ENCODE assay signal across 11 cellular contexts in the genomic region with DNA sequence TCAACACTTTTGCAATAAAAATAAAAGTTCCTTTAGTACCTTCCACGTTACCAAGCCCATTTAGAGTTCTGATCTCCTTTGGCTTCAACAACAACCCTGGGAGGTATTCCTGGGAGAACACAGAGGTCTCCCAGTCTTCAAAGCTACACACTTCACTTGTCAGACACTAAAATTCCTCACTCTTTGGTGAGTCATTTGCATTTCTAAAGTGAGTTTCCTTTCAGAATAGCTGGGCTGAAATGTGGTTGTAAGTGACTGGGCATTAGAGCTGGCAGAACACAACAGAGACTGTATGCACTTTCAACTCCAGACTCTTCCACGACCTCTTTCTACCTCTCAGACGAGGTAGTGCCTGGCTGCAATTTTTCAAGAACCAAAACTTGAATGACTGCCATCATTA. TPM values are rescaled to one million over a fixed set of nuclear protein-coding genes. Genes with fewer than 3 reads are reported as not detected.
DNase-seq lines count a peak whose midpoint lies in the region; ATAC-seq and TF ChIP-seq lines count a peak whose summit lies in the region.
"Had no signal": no experiment of that assay in that cellular context is flagged by ENCODE, and none has a peak within 500 bp of the region (broad histone marks: within the 10 kb centered on the region; RNA-seq: fewer than 3 reads in every experiment).

No MANE protein-coding gene starts in this region.

- TF ChIP-seq CTCF in left lung (IDR thresholded peaks at IDR 0.05) (no peak), GM20000 (IDR thresholded peaks at IDR 0.05; ENCODE audit: extremely low read depth, missing control alignments) (no peak)

- WGBS in ectodermal cell, 2 experiments, result 7% methylated on average over 3 of the region's 3 CpGs

- DNase-seq in AG20443 (ENCODE audit: low spot score) (peak; percentile 56), M059J (ENCODE audit: low read depth) (peak; percentile 96), left lung (no peak), DMS114 treated with DMSO at 0.1 percent for 48 hours (lab: John Stamatoyannopoulos, UW; ENCODE audit: unreplicated experiment) (no peak), NCI-H1105 (lab: John Stamatoyannopoulos, UW) (no peak), GM20000 (ENCODE audit: low spot score) (no peak)
- DNase-seq: NCI-H2029 treated with DMSO at 0.1 percent for 48 hours, psoas muscle had no signal

- H3K27ac ChIP-seq in ectodermal cell (ENCODE audit: insufficient read depth, low read depth, low read length, poor library complexity, severe bottlenecking), result peak overlapping the region; percentile 98
- H3K27ac ChIP-seq in left lung, result no peak overlapping the region
- H3K27ac ChIP-seq: psoas muscle, SK-N-MC had no signal

- no peaks in the 10 kb centered on the region for H3K36me3 ChIP-seq in ectodermal cell (ENCODE audit: control insufficient read depth, insufficient read depth, low read length)
- no peaks in the 10 kb centered on the region for H3K36me3 ChIP-seq in left lung

- no peaks in the 10 kb centered on the region for H3K9me3 ChIP-seq in ectodermal cell (ENCODE audit: control insufficient read depth, low read length)
- peaks cover 0 to 2% of the 10 kb centered on the region in 2 donors for H3K9me3 ChIP-seq in left lung
- H3K9me3 ChIP-seq: psoas muscle had no signal

- H3K4me3 ChIP-seq in ectodermal cell (ENCODE audit: insufficient read depth, low read depth, low read length), result no peak overlapping the region
- no peak overlapping the region for H3K4me3 ChIP-seq in left lung
- H3K4me3 ChIP-seq: psoas muscle, SK-N-MC had no signal

- ATAC-seq in left lung (peak; percentile 26), HG02678 (IDR thresholded peaks at IDR 0.05; ENCODE audit: unreplicated experiment) (no peak)
- ATAC-seq: psoas muscle had no signal

- intact Hi-C loops in left lung (cut with DNase I), result no loop called here

- H3K4me1 ChIP-seq in ectodermal cell (ENCODE audit: control insufficient read depth, insufficient read depth, low read length), result peaks cover 22% of the 10 kb centered on the region
- H3K4me1 ChIP-seq in left lung, result no peaks in the 10 kb centered on the region
- H3K4me1 ChIP-seq: psoas muscle had no signal

- H3K27me3 ChIP-seq in ectodermal cell (ENCODE audit: control insufficient read depth, insufficient read depth, low read length, poor library complexity, severe bottlenecking) (no peaks in the 10 kb centered on the region), left lung (no peaks in the 10 kb centered on the region)

RNA-seq across cellular contexts. Expression of a gene that starts 11.5 kb away (rescaled TPM):
- 118 and 125 TPM in 2 replicates for total RNA-seq in M059J (2014; rRNA removed; shearing (Covaris generic))
- polyA plus RNA-seq in ectodermal cell (2013, experiment 1 of 4), result 11.8 TPM
- 14.1 TPM for polyA plus RNA-seq in ectodermal cell (2013, experiment 2 of 4)
- 14.1 TPM for polyA plus RNA-seq in ectodermal cell (2013, experiment 3 of 4)
- polyA plus RNA-seq in ectodermal cell (2013, experiment 4 of 4), result 13.9 TPM
- total RNA-seq in left lung, result 10 to 100 TPM in 1 of 2 donors, 1 to 10 TPM in 1; 6.5 to 12.0 TPM

RNA-seq across cellular contexts. Expression of a gene that starts 42.5 kb away (rescaled TPM):
- not detected in 2 replicates for total RNA-seq in M059J (2014; rRNA removed; shearing (Covaris generic))
- not detected for polyA plus RNA-seq in ectodermal cell (2013, experiment 1 of 4)
- not detected for polyA plus RNA-seq in ectodermal cell (2013, experiment 2 of 4)
- polyA plus RNA-seq in ectodermal cell (2013, experiment 3 of 4), result not detected
- polyA plus RNA-seq in ectodermal cell (2013, experiment 4 of 4), result not detected
- under 1 TPM; 0.52 to 0.60 TPM for total RNA-seq in left lung
- total RNA-seq: psoas muscle had no signal

Comparison
In these comparisons a context has a peak if more than half of its experiments do, and no peak if none do; other contexts are left out.
1. DNase-seq: peak in AG20443 (single experiment) and M059J (single experiment); none in left lung (0 of 2), DMS114 treated with DMSO at 0.1 percent for 48 hours (single experiment), NCI-H1105 (single experiment) and GM20000 (single experiment).